ENCODE assay signal across 15 cellular contexts in genomic region chr12:91432755-91433154, GRCh38.
DNase-seq lines count a peak whose midpoint lies in the region; ATAC-seq, FAIRE-seq and TF ChIP-seq lines count a peak whose summit lies in the region.
"Had no signal": no experiment of that assay in that cellular context is flagged by ENCODE, and none has a peak within 500 bp of the region (broad histone marks: within the 10 kb centered on the region; RNA-seq: fewer than 3 reads in every experiment).

No MANE protein-coding gene starts in this region.

- peaks cover 2% of the 10 kb centered on the region; the same call in 1 of the 2 replicates for H3K27me3 Mint-ChIP-seq in HFFc6 (ENCODE audit: insufficient read depth)

- H3K36me3 Mint-ChIP-seq in HFFc6 (ENCODE audit: low read depth), result no peaks in the 10 kb centered on the region
- H3K36me3 Mint-ChIP-seq: CD14-positive monocyte; CD4-positive, alpha-beta memory T cell had no signal

- BruUV-seq in K562 (replicated peaks; lab: Mats Ljungman, UMichigan), result no TSS peak

- H3K27ac ChIP-seq in K562 (ENCODE audit: extremely low read depth, low read depth, low read length) (no peak overlapping the region), mesodermal cell (ENCODE audit: low read depth, low read length, severe bottlenecking) (peak overlapping the region; percentile 77)
- H3K27ac ChIP-seq: BLaER1, GM23248 had no signal

- DNase-seq in RCC 7860 (ENCODE audit: low spot score) (no peak), K562 (ENCODE audit: extremely low read depth in 1 of 4, low spot score in 3 of 4) (no peak), GM10248 (ENCODE audit: extremely low spot score) (no peak), HFFc6 (no peak), A172 (ENCODE audit: low spot score) (no peak)
- DNase-seq: CD4-positive, alpha-beta memory T cell; DMS153; DMS79; GDM1; GM23248 had no signal

- no peaks in the 10 kb centered on the region for H3K9me1 ChIP-seq in K562 (ENCODE audit: control insufficient read depth, insufficient read depth, low read length)

- intact Hi-C loops in K562 (cut with micrococcal nuclease), result no loop called here

- H3K36me3 ChIP-seq in K562 (ENCODE audit: control insufficient read depth, insufficient read depth, low read length) (no peaks in the 10 kb centered on the region), mesodermal cell (ENCODE audit: control insufficient read depth, insufficient read depth, low read length) (no peaks in the 10 kb centered on the region)
- H3K36me3 ChIP-seq: BLaER1, HAP-1 had no signal

- H3K27me3 ChIP-seq in K562 (ENCODE audit: control insufficient read depth in 2 of 2, insufficient read depth in 2 of 2, low read length in 2 of 2), result no peaks in the 10 kb centered on the region
- H3K27me3 ChIP-seq: BLaER1 had no signal

- no peak overlapping the region for H3K4me3 ChIP-seq in K562
- no peak overlapping the region for H3K4me3 ChIP-seq in mesodermal cell (ENCODE audit: extremely low read depth, insufficient read depth, low read length, poor library complexity, severe bottlenecking)
- H3K4me3 ChIP-seq: BLaER1, GM12878, GM23248, HAP-1 had no signal

- H3K4me3 Mint-ChIP-seq in HFFc6, result no peak overlapping the region
- H3K4me3 Mint-ChIP-seq: CD14-positive monocyte; CD4-positive, alpha-beta memory T cell had no signal

- H3K9me3 Mint-ChIP-seq in HFFc6, result peaks cover 9% of the 10 kb centered on the region
- H3K9me3 Mint-ChIP-seq: CD4-positive, alpha-beta memory T cell had no signal

- WGBS in K562 (ENCODE audit: insufficient coverage, low coverage, missing lambda C conversion rate), result 0% methylated on average over 1 of the region's 1 CpG
- WGBS in mesodermal cell (ENCODE audit: insufficient coverage in 2 of 2), 2 experiments, result no CpG with 5 or more reads among the region's 1 CpG

- no peak for TF ChIP-seq RAD21 in K562 (CRISPR knock-in tag; conservative IDR thresholded peaks at IDR 0.05 in 1 of 2, IDR thresholded peaks at IDR 0.05 in 1 of 2)

- H2AFZ ChIP-seq in K562 (ENCODE audit: low read depth, low read length), result no peak overlapping the region
- H2AFZ ChIP-seq: GM23248 had no signal

- TF ChIP-seq EP300 in K562 (IDR thresholded peaks at IDR 0.05; ENCODE audit: low read length), result no peak

- POLR2A ChIA-PET in K562 (lab: Yijun Ruan, JAX), result no interaction called here
- POLR2A ChIA-PET in GM10248 (lab: Yijun Ruan, JAX), result no interaction called here

- no peaks in the 10 kb centered on the region for H4K20me1 ChIP-seq in K562 (replicated peaks; ENCODE audit: control insufficient read depth, insufficient read depth, low read length)
- H4K20me1 ChIP-seq: BLaER1 had no signal

- TF ChIP-seq POLR2A in K562 (conservative IDR thresholded peaks at IDR 0.05), result no peak

- H3K4me1 ChIP-seq in K562 (replicated peaks in 1 of 2; ENCODE audit: control insufficient read depth in 2 of 2, insufficient read depth in 2 of 2, low read length in 2 of 2), result no peaks in the 10 kb centered on the region
- peaks cover 9% of the 10 kb centered on the region for H3K4me1 ChIP-seq in mesodermal cell (ENCODE audit: control insufficient read depth, insufficient read depth, low read length, poor library complexity, severe bottlenecking)
- H3K4me1 ChIP-seq: BLaER1, HAP-1 had no signal

- no peaks in the 10 kb centered on the region for H3K4me1 Mint-ChIP-seq in HFFc6 (ENCODE audit: low read depth)
- H3K4me1 Mint-ChIP-seq: CD14-positive monocyte; CD4-positive, alpha-beta memory T cell had no signal

- no peak overlapping the region for H3K27ac Mint-ChIP-seq in HFFc6
- H3K27ac Mint-ChIP-seq: CD14-positive monocyte; CD4-positive, alpha-beta memory T cell had no signal

- in situ Hi-C loops in K562 (cut with MboI), result no loop called here

- FAIRE-seq in RCC 7860 (lab: Jason Lieb, UNC), result peak; percentile 37
- FAIRE-seq in K562 (lab: Jason Lieb, UNC), result no peak
- FAIRE-seq: GM12878 had no signal

- no peak overlapping the region for H3K4me2 ChIP-seq in K562 (ENCODE audit: insufficient read depth, low read length)
- H3K4me2 ChIP-seq: BLaER1 had no signal

- ATAC-seq in K562, result no peak
- ATAC-seq: GM12878 had no signal

- no peaks in the 10 kb centered on the region for H3K79me2 ChIP-seq in K562 (ENCODE audit: control insufficient read depth, insufficient read depth, low read length)

- H3K9me3 ChIP-seq in K562 (replicated peaks; ENCODE audit: control insufficient read depth, insufficient read depth, low read depth, low read length) (no peaks in the 10 kb centered on the region), mesodermal cell (ENCODE audit: control insufficient read depth, low read length) (no peaks in the 10 kb centered on the region)
- H3K9me3 ChIP-seq: BLaER1, HAP-1 had no signal

- TF ChIP-seq CTCF in K562 (IDR thresholded peaks at IDR 0.05 in 2 of 3, conservative IDR thresholded peaks at IDR 0.05 in 1 of 3; ENCODE audit: insufficient read depth in 2 of 3, low read depth in 1 of 3, low read length in 3 of 3) (no peak), GM10248 (IDR thresholded peaks at IDR 0.05; ENCODE audit: control extremely low read depth, extremely low read depth, low read depth, missing control alignments) (no peak), HFFc6 (IDR thresholded peaks at IDR 0.05) (no peak)

- no peak overlapping the region for H3K9ac ChIP-seq in K562 (ENCODE audit: insufficient read depth in 1 of 2, low read depth in 2 of 2, low read length in 2 of 2)
- H3K9ac ChIP-seq: BLaER1, GM23248 had no signal

- CTCF ChIA-PET in K562 (lab: Yijun Ruan, JAX; ENCODE audit: low intra/inter-chr PET ratio) (no interaction called here), GM10248 (lab: Yijun Ruan, JAX) (interaction anchor here (1.3 to 1.5 kb wide), 2 partner anchors 9 to 152 kb away, joined by 3 to 4 read pairs; no protein-coding TSS in a partner anchor)

TF ChIP-seq in K562, 482 proteins besides CTCF, POLR2A, EP300 and RAD21:
- TF ChIP-seq ZBTB5 (IDR thresholded peaks at IDR 0.05), result no peak
- no peak for TF ChIP-seq TRIM24 (IDR thresholded peaks at IDR 0.05)
- TF ChIP-seq MAFF (IDR thresholded peaks at IDR 0.05; ENCODE audit: low read length), result peak; percentile 29; the same call in 1 of the 2 replicates
- no peak for TF ChIP-seq ZSCAN29 (IDR thresholded peaks at IDR 0.05)
- no peak for TF ChIP-seq FOXA3 (CRISPR knock-in tag; conservative IDR thresholded peaks at IDR 0.05 in 1 of 2, IDR thresholded peaks at IDR 0.05 in 1 of 2)
- peak; percentile 59 for TF ChIP-seq NFE2 (IDR thresholded peaks at IDR 0.05; ENCODE audit: low read depth)
- no peak for TF ChIP-seq RB1 (IDR thresholded peaks at IDR 0.05; ENCODE audit: low read depth)
- TF ChIP-seq, protein P1, sequence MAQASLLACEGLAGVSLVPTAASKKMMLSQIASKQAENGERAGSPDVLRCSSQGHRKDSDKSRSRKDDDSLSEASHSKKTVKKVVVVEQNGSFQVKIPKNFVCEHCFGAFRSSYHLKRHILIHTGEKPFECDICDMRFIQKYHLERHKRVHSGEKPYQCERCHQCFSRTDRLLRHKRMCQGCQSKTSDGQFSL (CRISPR knock-in tag; IDR thresholded peaks at IDR 0.05), result no peak
- TF ChIP-seq, protein P1 (tag; IDR thresholded peaks at IDR 0.05), result no peak
- TF ChIP-seq MAFG (tag; conservative IDR thresholded peaks at IDR 0.05), result peak; percentile 61
- no peak for TF ChIP-seq SMARCE1 (IDR thresholded peaks at IDR 0.05)
- TF ChIP-seq SIRT6 (IDR thresholded peaks at IDR 0.05; ENCODE audit: low read depth, low read length), result no peak
- peak; percentile 70 for TF ChIP-seq C11orf30 (IDR thresholded peaks at IDR 0.05; ENCODE audit: low read depth)
- peak; percentile 84 for TF ChIP-seq ZNF316 (IDR thresholded peaks at IDR 0.05)
TF ChIP-seq in K562: peak in this region for 5.
